In genomic region chr20:50415516-50416268, GRCh38 we compare ENCODE assay signal across 8 cellular contexts.
DNase-seq lines count a peak whose midpoint lies in the region; ATAC-seq and TF ChIP-seq lines count a peak whose summit lies in the region.

No MANE protein-coding gene starts in this region.

- in situ Hi-C loops in GM23248 (cut with MboI), result no loop called here

- H3K79me2 ChIP-seq in GM23248 (ENCODE audit: insufficient read depth), result no peaks in the 10 kb centered on the region

- TF ChIP-seq POLR2A in sigmoid colon (IDR thresholded peaks at IDR 0.05), result peak; percentile 55 to 62

- H3K4me1 ChIP-seq in GM23248 (ENCODE audit: insufficient read depth) (peaks cover 9% of the 10 kb centered on the region), sigmoid colon (peaks cover 0 to 35% (median 27%) of the 10 kb centered on the region in 4 donors)

- TF ChIP-seq EP300 in sigmoid colon (IDR thresholded peaks at IDR 0.05), result peak; percentile 99 to 100 (median 100)

- 0 out of 2 replicates have a peak, but pooled peaks cover 7% of the 10 kb centered on the region for H3F3A ChIP-seq in GM23248 (ENCODE audit: insufficient read depth)

- 3 to 6% methylated on average over 19 to 21 of the region's 25 CpGs for WGBS in GM23248 (ENCODE audit: low coverage in 1 of 2, low lambda C conversion rate in 2 of 2, missing lambda C conversion rate in 2 of 2), 2 experiments
- WGBS in sigmoid colon, 2 donors, result 13 to 50% methylated on average over 25 of the region's 25 CpGs

- DNase-seq in GM23248 (peak; percentile 94), astrocyte of the hippocampus (ENCODE audit: low read depth, low spot score) (peak; percentile 98), hypothalamus (lab: John Stamatoyannopoulos, UW) (peak; percentile 51 to 98 (median 94)), sigmoid colon (peak; percentile 100), germinal center (ENCODE audit: low spot score) (no peak), NCI-H526 treated with DMSO at 0.1 percent for 48 hours (lab: John Stamatoyannopoulos, UW) (no peak)
- DNase-seq in activated CD4-positive, alpha-beta T cell treated with anti-CD3 and anti-CD28 coated beads, Interleukin-2, amount 50 U/mL, for 1 hour, result no peak

- H3K9me2 ChIP-seq in GM23248 (ENCODE audit: insufficient read depth), result no peaks in the 10 kb centered on the region

- H3K36me3 ChIP-seq in GM23248 (ENCODE audit: low read depth) (no peaks in the 10 kb centered on the region), sigmoid colon (no peaks in the 10 kb centered on the region)

- no peak for TF ChIP-seq CTCF in sigmoid colon (IDR thresholded peaks at IDR 0.05)

- H3K27ac ChIP-seq in GM23248, result peak overlapping the region; percentile 71
- H3K27ac ChIP-seq in sigmoid colon, result peak overlapping the region; percentile 91 to 100 (median 96)

- no peaks in the 10 kb centered on the region for H3K27me3 ChIP-seq in GM23248 (replicated peaks; ENCODE audit: insufficient read depth)
- H3K27me3 ChIP-seq in sigmoid colon, result no peaks in the 10 kb centered on the region

- peak overlapping the region; percentile 62 for H3K4me2 ChIP-seq in GM23248 (ENCODE audit: unreplicated experiment)

- peak overlapping the region; percentile 78 for H3K9ac ChIP-seq in GM23248

- H3K4me3 ChIP-seq in GM23248 (peak overlapping the region; percentile 43; the same call in 1 of the 2 replicates), sigmoid colon (peak overlapping the region in 1 of 4 donors; percentile 3)

- no peaks in the 10 kb centered on the region for H3K9me3 ChIP-seq in GM23248 (ENCODE audit: low read depth)
- no peaks in the 10 kb centered on the region for H3K9me3 ChIP-seq in sigmoid colon

- intact Hi-C loops in sigmoid colon (cut with DNase I), result loop anchor here (1.0 to 2.0 kb wide), 3 partner anchors 17 to 223 kb away; no protein-coding TSS in a partner anchor

- no peaks in the 10 kb centered on the region for H4K20me1 ChIP-seq in GM23248 (ENCODE audit: insufficient read depth)

- peak overlapping the region; percentile 86 for H2AFZ ChIP-seq in GM23248

- ATAC-seq in GM19463 (IDR thresholded peaks at IDR 0.05; ENCODE audit: unreplicated experiment), result no peak

Comparison
In these comparisons a context has a peak if more than half of its experiments do, and no peak if none do; other contexts are left out.
1. DNase-seq: peak in GM23248 (single experiment), astrocyte of the hippocampus (single experiment), hypothalamus (51 of 51) and sigmoid colon (single experiment); none in germinal center (single experiment), NCI-H526 treated with DMSO at 0.1 percent for 48 hours (single experiment) and activated CD4-positive, alpha-beta T cell treated with anti-CD3 and anti-CD28 coated beads, Interleukin-2, amount 50 U/mL, for 1 hour (single experiment).